Comparison of ENCODE assay signal across 7 cellular contexts in the genomic region with DNA sequence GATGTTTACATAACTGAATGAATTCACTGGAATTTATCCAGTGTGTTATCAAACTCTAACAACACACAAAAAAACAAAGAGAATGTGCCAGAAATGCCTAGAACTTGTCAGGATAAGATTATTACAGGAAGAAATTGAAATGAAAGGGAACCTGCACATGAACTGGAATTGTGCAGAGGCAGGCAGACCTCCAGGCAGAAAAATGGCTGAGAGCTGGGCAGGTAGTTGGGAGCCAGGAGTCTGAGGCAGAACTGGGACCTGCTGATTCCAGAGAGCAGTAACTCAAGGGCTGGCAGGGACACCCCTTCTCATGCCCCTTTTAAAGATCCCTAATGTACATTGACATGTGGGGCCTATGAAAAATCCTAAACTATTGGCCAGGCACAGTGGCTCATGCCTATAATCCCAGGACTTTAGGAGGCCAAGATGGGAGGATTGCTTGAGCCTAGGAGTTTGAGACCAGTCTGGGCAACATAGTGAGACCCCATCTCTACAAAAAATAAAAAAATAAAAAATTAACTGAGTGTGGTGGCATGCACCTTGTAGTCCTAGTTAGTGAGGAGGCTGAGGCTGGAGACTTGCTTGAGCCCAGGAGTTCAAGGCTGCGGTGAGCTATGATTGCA. TPM values are rescaled to one million over a fixed set of nuclear protein-coding genes. Genes with fewer than 3 reads are reported as not detected.
A peak's percentile ranks its signal among the peaks of the same experiment; 100 is the strongest.
DNase-seq lines count a peak whose midpoint lies in the region; ATAC-seq and TF ChIP-seq lines count a peak whose summit lies in the region.

No MANE protein-coding gene starts in this region.

- no peaks in the 10 kb centered on the region for H3K27me3 Mint-ChIP-seq in activated CD8-positive, alpha-beta T cell treated with anti-CD3 and anti-CD28 coated beads, Interleukin-2, amount 10 ng/mL, durations not matched to agents 7 days and 5 days (ENCODE audit: low read depth)

- DNase-seq in activated CD8-positive, alpha-beta T cell treated with anti-CD3 and anti-CD28 coated beads, Interleukin-2, amount 10 ng/mL, durations not matched to agents 7 days and 5 days = no peak
- DNase-seq in stomach (no peak), NCI-H2196 (lab: John Stamatoyannopoulos, UW; ENCODE audit: unreplicated experiment) (no peak), NCI-H226 (no peak)

- H3K27ac ChIP-seq in HUES48 (ENCODE audit: low read depth, low read length) (no peak overlapping the region), iPS-20b (ENCODE audit: low read length) (no peak overlapping the region), stomach (peak overlapping the region; percentile 60 to 90 (median 83))

- WGBS in stomach, 5 donors = 92 to 100% (median 95%) methylated on average over 1 of the region's 1 CpG

- POLR2A ChIA-PET in activated CD8-positive, alpha-beta T cell treated with anti-CD3 and anti-CD28 coated beads, Interleukin-2, amount 10 ng/mL, durations not matched to agents 7 days and 5 days (lab: Charles Lee) = interaction anchor here (0.6 to 6.5 kb wide), 16 partner anchors 11 to 355 kb away, joined by 3 to 83 read pairs (median 5); a partner anchor contains a TSS

- TF ChIP-seq EP300 in stomach (IDR thresholded peaks at IDR 0.05) = no peak

- peaks cover 4% of the 10 kb centered on the region for H3K4me1 ChIP-seq in HUES48 (ENCODE audit: control insufficient read depth, insufficient read depth, low read length)
- H3K4me1 ChIP-seq in iPS-20b (ENCODE audit: insufficient read depth, low read length) = no peaks in the 10 kb centered on the region; the same call in 1 of the 2 replicates
- H3K4me1 ChIP-seq in stomach = peaks cover 14 to 27% (median 22%) of the 10 kb centered on the region in 4 donors

- no peak for ATAC-seq in activated CD8-positive, alpha-beta T cell treated with anti-CD3 and anti-CD28 coated beads, Interleukin-2, amount 10 ng/mL, durations not matched to agents 7 days and 5 days
- ATAC-seq in HG02588 (IDR thresholded peaks at IDR 0.05; ENCODE audit: unreplicated experiment) = no peak

- no peaks in the 10 kb centered on the region for H3K36me3 ChIP-seq in HUES48 (ENCODE audit: control insufficient read depth, insufficient read depth, low read length)
- H3K36me3 ChIP-seq in iPS-20b (ENCODE audit: insufficient read depth, low read depth, low read length) = no peaks in the 10 kb centered on the region
- peaks cover 0 to 15% (median 14%) of the 10 kb centered on the region in 4 donors for H3K36me3 ChIP-seq in stomach

- intact Hi-C loops in stomach (cut with DNase I; ENCODE audit: low total_unique reads) = no loop called here

- peak overlapping the region; percentile 96 for H3K27ac Mint-ChIP-seq in activated CD8-positive, alpha-beta T cell treated with anti-CD3 and anti-CD28 coated beads, Interleukin-2, amount 10 ng/mL, durations not matched to agents 7 days and 5 days

- H3K36me3 Mint-ChIP-seq in activated CD8-positive, alpha-beta T cell treated with anti-CD3 and anti-CD28 coated beads, Interleukin-2, amount 10 ng/mL, durations not matched to agents 7 days and 5 days (ENCODE audit: low read depth) = peaks cover 51% of the 10 kb centered on the region

- peaks cover 80% of the 10 kb centered on the region for H3K4me1 Mint-ChIP-seq in activated CD8-positive, alpha-beta T cell treated with anti-CD3 and anti-CD28 coated beads, Interleukin-2, amount 10 ng/mL, durations not matched to agents 7 days and 5 days (ENCODE audit: low read depth)

- no peaks in the 10 kb centered on the region for H3K9me3 ChIP-seq in HUES48 (ENCODE audit: control insufficient read depth, insufficient read depth, low read length)
- no peaks in the 10 kb centered on the region for H3K9me3 ChIP-seq in iPS-20b (ENCODE audit: insufficient read depth, low read depth, low read length)
- H3K9me3 ChIP-seq in stomach = no peaks in the 10 kb centered on the region

- CTCF ChIA-PET in activated CD8-positive, alpha-beta T cell treated with anti-CD3 and anti-CD28 coated beads, Interleukin-2, amount 10 ng/mL, durations not matched to agents 7 days and 5 days (lab: Charles Lee) = interaction anchor here (0.9 to 1.6 kb wide), 3 partner anchors 102 to 148 kb away, joined by 3 to 7 read pairs (median 4); a partner anchor contains a TSS

- H3K4me3 Mint-ChIP-seq in activated CD8-positive, alpha-beta T cell treated with anti-CD3 and anti-CD28 coated beads, Interleukin-2, amount 10 ng/mL, durations not matched to agents 7 days and 5 days = peak overlapping the region; percentile 99

- no peaks in the 10 kb centered on the region for H3K9me3 Mint-ChIP-seq in activated CD8-positive, alpha-beta T cell treated with anti-CD3 and anti-CD28 coated beads, Interleukin-2, amount 10 ng/mL, durations not matched to agents 7 days and 5 days (ENCODE audit: insufficient read depth)

- no peak for TF ChIP-seq POLR2A in stomach (IDR thresholded peaks at IDR 0.05)

- TF ChIP-seq CTCF in stomach (IDR thresholded peaks at IDR 0.05) = no peak

- no peaks in the 10 kb centered on the region for H3K27me3 ChIP-seq in HUES48 (ENCODE audit: control insufficient read depth, insufficient read depth, low read length)
- no peaks in the 10 kb centered on the region for H3K27me3 ChIP-seq in iPS-20b (ENCODE audit: insufficient read depth, low read length)
- H3K27me3 ChIP-seq in stomach = no peaks in the 10 kb centered on the region

- H3K4me3 ChIP-seq in HUES48 (ENCODE audit: low read depth, low read length) (peak overlapping the region; percentile 50), iPS-20b (ENCODE audit: low read length) (peak overlapping the region; percentile 60; the same call in 1 of the 2 replicates), stomach (peak overlapping the region; percentile 59 to 70 (median 62))

- H3K9ac ChIP-seq in HUES48 (ENCODE audit: low read depth, low read length) (no peak overlapping the region), iPS-20b (ENCODE audit: low read depth, low read length) (no peak overlapping the region; the same call in 1 of the 2 replicates)

RNA-seq across cellular contexts. Expression of a gene that starts 0.7 kb away (rescaled TPM):
- 100 to 1,000 TPM; 128 to 135 TPM for total RNA-seq in activated CD8-positive, alpha-beta T cell treated with anti-CD3 and anti-CD28 coated beads, Interleukin-2, amount 10 ng/mL, durations not matched to agents 7 days and 5 days
- 10 to 100 TPM in 4 of 5 donors, 1 to 10 TPM in 1; 4.6 to 40.4 (median 24.6) TPM for total RNA-seq in stomach
- 10 to 100 TPM; 11.1 to 17.1 (median 11.1) TPM for polyA plus RNA-seq in stomach

RNA-seq across cellular contexts. Expression of a gene that starts 5.1 kb away (rescaled TPM):
- 10 to 100 TPM; 57.5 to 58.3 TPM for total RNA-seq in activated CD8-positive, alpha-beta T cell treated with anti-CD3 and anti-CD28 coated beads, Interleukin-2, amount 10 ng/mL, durations not matched to agents 7 days and 5 days
- 1 to 10 TPM in 4 of 5 donors, not detected in 1; 1.7 to 6.4 (median 4.1) TPM for total RNA-seq in stomach
- polyA plus RNA-seq in stomach = 1 to 10 TPM; 1.1 to 2.2 (median 1.5) TPM

Comparison
In these comparisons a context has a peak if more than half of its experiments do, and no peak if none do; other contexts are left out.
1. H3K27ac ChIP-seq: peak in stomach (5 of 5); none in HUES48 (single experiment) and iPS-20b (single experiment).
2. RNA of a gene that starts 5.1 kb away (total RNA-seq): 57.5 to 58.3 TPM in activated CD8-positive, alpha-beta T cell treated with anti-CD3 and anti-CD28 coated beads, Interleukin-2, amount 10 ng/mL, durations not matched to agents 7 days and 5 days; 1.7 to 6.4 TPM in stomach; every median in the first group is over 4 times any median in the second.
3. Peak in every context shown above with its lines, with median percentiles within 50 percentile points of each other: H3K4me3 ChIP-seq.